19 cellular contexts compared by ENCODE assay signal in genomic region chr16:31871510-31871909, GRCh38.
"Had no signal": no experiment of that assay in that cellular context is flagged by ENCODE, and none has a peak within 500 bp of the region (broad histone marks: within the 10 kb centered on the region; RNA-seq: fewer than 3 reads in every experiment).

No MANE protein-coding gene starts in this region.

- H3K36me3 Mint-ChIP-seq: brain had no signal

- DNase-seq: activated effector memory CD4-positive, alpha-beta T cell treated with Interleukin-2 at 50 U/mL for 16 hours; central memory CD4-positive, alpha-beta T cell; colonic mucosa; hypothalamus; kidney; left ventricle myocardium inferior; mucosa of descending colon; nucleus accumbens; T-helper 9 cell; upper lobe of right lung had no signal

- H3K9me3 ChIP-seq: colonic mucosa, left ventricle myocardium inferior, mucosa of descending colon, right atrium auricular region, thoracic aorta, upper lobe of right lung had no signal

- H3K27ac ChIP-seq: colonic mucosa, left ventricle myocardium inferior, right atrium auricular region, SK-N-MC, thoracic aorta, upper lobe of right lung had no signal

- H3K27me3 ChIP-seq: colonic mucosa, right atrium auricular region, upper lobe of right lung had no signal

- ATAC-seq: activated CD4-positive, CD25-positive, alpha-beta regulatory T cell treated with anti-CD3 and anti-CD28 coated beads, Interleukin-2, amount 50 U/mL, for 24 hours; esophagus mucosa; mucosa of descending colon; natural killer cell treated with Interleukin-12 subunit alpha and Interleukin-12 subunit beta and Interleukin-15 and Interleukin-18, amount 100 ng/mL, for 72 hours; upper lobe of right lung had no signal

- H3K36me3 ChIP-seq: colonic mucosa, left ventricle myocardium inferior, right atrium auricular region, thoracic aorta, upper lobe of right lung had no signal

- H3K4me3 Mint-ChIP-seq: brain had no signal

- FAIRE-seq: kidney had no signal

- H3K4me3 ChIP-seq: colonic mucosa, left ventricle myocardium inferior, mucosa of descending colon, right atrium auricular region, SK-N-MC, skin epidermis, thoracic aorta, upper lobe of right lung had no signal

- H3K27ac Mint-ChIP-seq: brain, progenitor cell of endocrine pancreas had no signal

- H3K9me3 Mint-ChIP-seq: brain; natural killer cell treated with Interleukin-12 subunit alpha and Interleukin-12 subunit beta and Interleukin-15 and Interleukin-18, amount 100 ng/mL, for 72 hours had no signal
